8 cellular contexts compared by ENCODE assay signal in genomic region chr19:47445937-47446402, GRCh38. TPM values are rescaled to one million over a fixed set of nuclear protein-coding genes. Genes with fewer than 3 reads are reported as not detected.
A peak's percentile ranks its signal among the peaks of the same experiment; 100 is the strongest.
DNase-seq lines count a peak whose midpoint lies in the region; ATAC-seq, FAIRE-seq and TF ChIP-seq lines count a peak whose summit lies in the region.

No MANE protein-coding gene starts in this region.

- no peaks in the 10 kb centered on the region for H3K9me2 ChIP-seq in PC-9 (ENCODE audit: insufficient read depth)

- peaks cover 80% of the 10 kb centered on the region for H3K27me3 ChIP-seq in PC-9 (ENCODE audit: insufficient read depth, low read depth)
- H3K27me3 ChIP-seq in keratinocyte (ENCODE audit: control insufficient read depth, extremely low read depth, insufficient read depth, low read length) = peaks cover 66% of the 10 kb centered on the region

- H3K79me2 ChIP-seq in PC-9 (ENCODE audit: low read depth) = no peaks in the 10 kb centered on the region
- no peaks in the 10 kb centered on the region for H3K79me2 ChIP-seq in keratinocyte (ENCODE audit: control insufficient read depth, insufficient read depth, low read length)

- no peak overlapping the region for H3K4me3 ChIP-seq in PC-9
- H3K4me3 ChIP-seq in keratinocyte (ENCODE audit: control insufficient read depth in 2 of 3, extremely low read depth in 1 of 3, insufficient read depth in 2 of 3, low read depth in 1 of 3, low read length in 3 of 3) = no peak overlapping the region

- H3F3A ChIP-seq in PC-9 (ENCODE audit: insufficient read depth, low read depth) = peaks cover 5% of the 10 kb centered on the region; the same call in 1 of the 2 replicates

- TF ChIP-seq CTCF in PC-9 (conservative IDR thresholded peaks at IDR 0.05) = no peak
- no peak for TF ChIP-seq CTCF in keratinocyte (optimal IDR thresholded peaks at IDR 0.05 in 1 of 3, IDR thresholded peaks at IDR 0.05 in 1 of 3, conservative IDR thresholded peaks at IDR 0.05 in 1 of 3; ENCODE audit: extremely low read depth in 1 of 3, insufficient read depth in 2 of 3, low read length in 3 of 3)

- H3K9me3 ChIP-seq in PC-9 (ENCODE audit: insufficient read depth, low read depth) (no peaks in the 10 kb centered on the region), keratinocyte (ENCODE audit: control insufficient read depth, low read depth, low read length) (no peaks in the 10 kb centered on the region)

- H2AFZ ChIP-seq in PC-9 (no peak overlapping the region), keratinocyte (ENCODE audit: control insufficient read depth, low read length) (no peak overlapping the region)

- H3K9me1 ChIP-seq in keratinocyte (ENCODE audit: control insufficient read depth, extremely low read depth, insufficient read depth, low read length) = no peaks in the 10 kb centered on the region

- POLR2A ChIA-PET in PC-9 (lab: Charles Lee; ENCODE audit: unreplicated experiment) = interaction anchor here (0.5 kb wide), 1 partner anchor 13 kb away, joined by 3 read pairs; no protein-coding TSS in a partner anchor

- no TSS peak for BruUV-seq in PC-9 (replicated peaks; lab: Mats Ljungman, UMichigan)

- FAIRE-seq in keratinocyte (lab: Jason Lieb, UNC) = no peak

- H3K27ac ChIP-seq in PC-9 (no peak overlapping the region), keratinocyte (ENCODE audit: control insufficient read depth, insufficient read depth, low read length) (no peak overlapping the region)

- no peaks in the 10 kb centered on the region for H3K4me1 ChIP-seq in PC-9 (replicated peaks; ENCODE audit: insufficient read depth)
- peaks cover 3% of the 10 kb centered on the region for H3K4me1 ChIP-seq in keratinocyte (ENCODE audit: control insufficient read depth, extremely low read depth, insufficient read depth, low read length)

- DNase-seq in SIG-M5 treated with dmso at 0.1 percent for 504 hours (lab: John Stamatoyannopoulos, UW; ENCODE audit: unreplicated experiment) = peak; percentile 31
- DNase-seq in SIG-M5 (lab: John Stamatoyannopoulos, UW) = no peak
- peak in 1 of 2 experiments; percentile 33 for DNase-seq in PC-9
- DNase-seq in activated gamma-delta T cell treated with anti-CD3 and anti-CD28 coated beads, Interleukin-2, amount 50 U/mL, for 16 hours (ENCODE audit: low read depth) = peak; percentile 50
- no peak for DNase-seq in keratinocyte (ENCODE audit: low read depth, low spot score)
- peak; percentile 56 for DNase-seq in stimulated activated CD8-positive, alpha-beta memory T cell treated with anti-CD3 and anti-CD28 coated beads, Interleukin-4, amount 100 ng/mL, for 48 hours

- intact Hi-C loops in PC-9 (cut with micrococcal nuclease; ENCODE audit: unreplicated experiment) = no loop called here

- H3K36me3 ChIP-seq in PC-9 (ENCODE audit: low read depth) (no peaks in the 10 kb centered on the region), keratinocyte (ENCODE audit: control insufficient read depth in 2 of 2, extremely low read depth in 1 of 2, insufficient read depth in 2 of 2, low read length in 2 of 2) (no peaks in the 10 kb centered on the region)

- CTCF ChIA-PET in PC-9 (lab: Charles Lee) = no interaction called here

- no peak overlapping the region for H3K9ac ChIP-seq in keratinocyte (ENCODE audit: control insufficient read depth, extremely low read depth, insufficient read depth, low read length)

- dilution Hi-C loops in keratinocyte (cut with MboI; ENCODE audit: extremely low pct_ligation_motif_present, low sequenced_read_pairs) = no loop called here

- H3K4me2 ChIP-seq in PC-9 (peak overlapping the region; percentile 48), keratinocyte (ENCODE audit: control insufficient read depth, extremely low read depth, insufficient read depth, low read depth, low read length) (peak overlapping the region; percentile 37)

- no peaks in the 10 kb centered on the region for H4K20me1 ChIP-seq in PC-9 (ENCODE audit: insufficient read depth)
- H4K20me1 ChIP-seq in keratinocyte (ENCODE audit: control insufficient read depth, extremely low read depth, insufficient read depth, low read length) = peaks cover 2% of the 10 kb centered on the region

- ATAC-seq in GM18511 (IDR thresholded peaks at IDR 0.05; ENCODE audit: unreplicated experiment) = no peak
- no peak for ATAC-seq in GM21619 (IDR thresholded peaks at IDR 0.05; ENCODE audit: unreplicated experiment)

RNA-seq across cellular contexts. Expression of gene SLC8A2, which starts 25.7 kb away (rescaled TPM):
- not detected in 2 replicates for total RNA-seq in PC-9 (2021)
- polyA plus RNA-seq in keratinocyte = 0.03 to 0.17 TPM (median 0.04 TPM) in 3 replicates
- polyA plus RNA-seq in keratinocyte (2011; ENCODE audit: low read depth) = 0.44 TPM
- 0.06 and 0.15 TPM in 2 replicates for polyA plus RNA-seq in keratinocyte (2011; cell fraction: cytosol; rRNA removed)
- polyA plus RNA-seq in keratinocyte (2011; cell fraction: nucleus; rRNA removed) = 0.41 and 0.45 TPM in 2 replicates
- polyA plus RNA-seq in keratinocyte (2012; ENCODE audit: low replicate concordance) = 0.14 and 0.28 TPM in 2 replicates
- 0.07 to 1.3 TPM in 2 of 3 replicates, not detected in the other for polyA minus RNA-seq in keratinocyte
- polyA minus RNA-seq in keratinocyte (2011; cell fraction: cytosol; rRNA and poly(A)+ RNA removed) = 0.58 TPM
- 0.21 TPM in 1 of 2 replicates, not detected in the other for polyA minus RNA-seq in keratinocyte (2011; cell fraction: nucleus; rRNA and poly(A)+ RNA removed)

RNA-seq across cellular contexts. Expression of gene MEIS3, which starts 26.6 kb away (rescaled TPM):
- 1.9 and 4.9 TPM in 2 replicates for total RNA-seq in PC-9 (2021)
- polyA plus RNA-seq in keratinocyte = 1.7 to 4.3 TPM (median 3.0 TPM) in 3 replicates
- 2.2 TPM for polyA plus RNA-seq in keratinocyte (2011; ENCODE audit: low read depth)
- polyA plus RNA-seq in keratinocyte (2011; cell fraction: cytosol; rRNA removed) = 3.5 and 6.7 TPM in 2 replicates
- 9.0 and 14.3 TPM in 2 replicates for polyA plus RNA-seq in keratinocyte (2011; cell fraction: nucleus; rRNA removed)
- 1.9 and 7.0 TPM in 2 replicates for polyA plus RNA-seq in keratinocyte (2012; ENCODE audit: low replicate concordance)
- 2.6 to 6.1 TPM (median 4.2 TPM) in 3 replicates for polyA minus RNA-seq in keratinocyte
- 13.0 TPM for polyA minus RNA-seq in keratinocyte (2011; cell fraction: cytosol; rRNA and poly(A)+ RNA removed)
- polyA minus RNA-seq in keratinocyte (2011; cell fraction: nucleus; rRNA and poly(A)+ RNA removed) = 4.2 and 5.0 TPM in 2 replicates

RNA-seq across cellular contexts. Expression of gene KPTN, which starts 38.0 kb away (rescaled TPM):
- total RNA-seq in PC-9 (2021) = 20.8 and 24.2 TPM in 2 replicates
- polyA plus RNA-seq in keratinocyte = 7.0 to 10.2 TPM (median 7.3 TPM) in 3 replicates
- polyA plus RNA-seq in keratinocyte (2011; ENCODE audit: low read depth) = 4.0 TPM
- polyA plus RNA-seq in keratinocyte (2011; cell fraction: cytosol; rRNA removed) = 4.4 and 5.9 TPM in 2 replicates
- 19.2 and 21.7 TPM in 2 replicates for polyA plus RNA-seq in keratinocyte (2011; cell fraction: nucleus; rRNA removed)
- polyA plus RNA-seq in keratinocyte (2012; ENCODE audit: low replicate concordance) = 7.0 and 8.9 TPM in 2 replicates
- polyA minus RNA-seq in keratinocyte = 5.8 to 11.3 TPM (median 6.8 TPM) in 3 replicates
- 6.7 TPM for polyA minus RNA-seq in keratinocyte (2011; cell fraction: cytosol; rRNA and poly(A)+ RNA removed)
- 4.5 and 5.8 TPM in 2 replicates for polyA minus RNA-seq in keratinocyte (2011; cell fraction: nucleus; rRNA and poly(A)+ RNA removed)

Comparison
In these comparisons a context has a peak if more than half of its experiments do, and no peak if none do; other contexts are left out.
1. DNase-seq: peak in SIG-M5 treated with dmso at 0.1 percent for 504 hours (single experiment), activated gamma-delta T cell treated with anti-CD3 and anti-CD28 coated beads, Interleukin-2, amount 50 U/mL, for 16 hours (single experiment) and stimulated activated CD8-positive, alpha-beta memory T cell treated with anti-CD3 and anti-CD28 coated beads, Interleukin-4, amount 100 ng/mL, for 48 hours (single experiment); none in SIG-M5 (single experiment) and keratinocyte (single experiment).